Comparison of ENCODE assay signal across 8 cellular contexts in genomic region chr9:91361294-91362201, GRCh38. TPM values are rescaled to one million over a fixed set of nuclear protein-coding genes. Genes with fewer than 3 reads are reported as not detected.
DNase-seq lines count a peak whose midpoint lies in the region; ATAC-seq, FAIRE-seq and TF ChIP-seq lines count a peak whose summit lies in the region.

A gene with protein sequence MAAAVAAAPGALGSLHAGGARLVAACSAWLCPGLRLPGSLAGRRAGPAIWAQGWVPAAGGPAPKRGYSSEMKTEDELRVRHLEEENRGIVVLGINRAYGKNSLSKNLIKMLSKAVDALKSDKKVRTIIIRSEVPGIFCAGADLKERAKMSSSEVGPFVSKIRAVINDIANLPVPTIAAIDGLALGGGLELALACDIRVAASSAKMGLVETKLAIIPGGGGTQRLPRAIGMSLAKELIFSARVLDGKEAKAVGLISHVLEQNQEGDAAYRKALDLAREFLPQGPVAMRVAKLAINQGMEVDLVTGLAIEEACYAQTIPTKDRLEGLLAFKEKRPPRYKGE (minus strand): TSS chr9:91361918. CDS start chr9:91361889, 29 bp downstream.

- H3K9me3 ChIP-seq in Karpas-422 (ENCODE audit: low read length) (no peaks in the 10 kb centered on the region), SU-DHL-6 (ENCODE audit: insufficient read depth, low read length) (no peaks in the 10 kb centered on the region; the same call in 1 of the 2 replicates), pancreas (no peaks in the 10 kb centered on the region), thymus (ENCODE audit: control insufficient read depth) (peaks cover 2% of the 10 kb centered on the region)

- H3K9ac ChIP-seq in Karpas-422 (ENCODE audit: low read length) (peak within 1 kb of the TSS; percentile 90), SU-DHL-6 (ENCODE audit: low read length) (peak within 1 kb of the TSS; percentile 76)

- peaks cover 43% of the 10 kb centered on the region for H3K4me1 Mint-ChIP-seq in activated naive CD8-positive, alpha-beta T cell treated with anti-CD3 and anti-CD28 coated beads for 36 hours

- peak within 1 kb of the TSS; percentile 88 for H2AFZ ChIP-seq in Karpas-422 (ENCODE audit: low read length)
- peak within 1 kb of the TSS; percentile 100 for H2AFZ ChIP-seq in SU-DHL-6 (ENCODE audit: low read depth, low read length, severe bottlenecking)

- DNase-seq in GDM1 (lab: John Stamatoyannopoulos, UW) (peak; percentile 75), Karpas-422 (peak; percentile 94), head of caudate nucleus (peak; percentile 59 to 95 (median 88)), pancreas (peak; percentile 81 to 97 (median 90))
- peak; percentile 91 for DNase-seq in activated naive CD8-positive, alpha-beta T cell treated with anti-CD3 and anti-CD28 coated beads for 36 hours

- no peaks in the 10 kb centered on the region for H3F3A ChIP-seq in SU-DHL-6 (ENCODE audit: insufficient read depth)

- H3K27me3 ChIP-seq in Karpas-422 (ENCODE audit: low read length) (no peaks in the 10 kb centered on the region), SU-DHL-6 (ENCODE audit: low read length) (no peaks in the 10 kb centered on the region), pancreas (no peaks in the 10 kb centered on the region), thymus (ENCODE audit: control insufficient read depth, insufficient read depth) (no peaks in the 10 kb centered on the region)

- H3K27ac ChIP-seq in Karpas-422 (ENCODE audit: low read length) (peak within 1 kb of the TSS; percentile 2; the same call in 1 of the 2 replicates), SU-DHL-6 (ENCODE audit: low read depth, low read length) (no peak within 1 kb of the TSS), pancreas (peak within 1 kb of the TSS; percentile 92 to 97 (median 95)), thymus (ENCODE audit: low read depth) (peak within 1 kb of the TSS; percentile 89)

- WGBS in pancreas, 2 donors = 0% methylated on average over 77 to 86 of the region's 86 CpGs
- WGBS in thymus = 2% methylated on average over 86 of the region's 86 CpGs

- FAIRE-seq in pancreas (lab: Jason Lieb, UNC) = no peak

- peaks cover 8% of the 10 kb centered on the region for H3K36me3 Mint-ChIP-seq in activated naive CD8-positive, alpha-beta T cell treated with anti-CD3 and anti-CD28 coated beads for 36 hours

- peak within 1 kb of the TSS; percentile 94 for H3K4me2 ChIP-seq in Karpas-422 (ENCODE audit: low read depth, low read length, poor library complexity, severe bottlenecking)
- peak within 1 kb of the TSS; percentile 94 for H3K4me2 ChIP-seq in SU-DHL-6 (ENCODE audit: low read depth, low read length, poor library complexity, severe bottlenecking)

- H3K9me2 ChIP-seq in Karpas-422 (replicated peaks; ENCODE audit: insufficient read depth, low read length) = no peaks in the 10 kb centered on the region
- no peaks in the 10 kb centered on the region for H3K9me2 ChIP-seq in SU-DHL-6 (replicated peaks; ENCODE audit: insufficient read depth, low read length)

- peaks cover 1% of the 10 kb centered on the region for H3K9me3 Mint-ChIP-seq in activated naive CD8-positive, alpha-beta T cell treated with anti-CD3 and anti-CD28 coated beads for 36 hours

- intact Hi-C loops in head of caudate nucleus (cut with DNase I) (loop anchor here (5.0 kb wide), 1 partner anchor 61 kb away; the partner anchor contains the start of gene NFIL3), pancreas (cut with DNase I) (no loop called here)

- no peaks in the 10 kb centered on the region for H4K20me1 ChIP-seq in Karpas-422 (ENCODE audit: insufficient read depth, low read depth, low read length)
- no peaks in the 10 kb centered on the region for H4K20me1 ChIP-seq in SU-DHL-6 (ENCODE audit: low read depth, low read length)

- ATAC-seq in GM21825 (IDR thresholded peaks at IDR 0.05; ENCODE audit: unreplicated experiment) = peak; percentile 86
- ATAC-seq in pancreas = peak; percentile 94 to 99 (median 98)

- H3K27ac Mint-ChIP-seq in activated naive CD8-positive, alpha-beta T cell treated with anti-CD3 and anti-CD28 coated beads for 36 hours = peak within 1 kb of the TSS; percentile 89

- H3K4me1 ChIP-seq in Karpas-422 (ENCODE audit: low read length) (peaks cover 27% of the 10 kb centered on the region), pancreas (peaks cover 9% of the 10 kb centered on the region in 3 donors), thymus (ENCODE audit: control insufficient read depth, insufficient read depth, low read length) (peaks cover 9% of the 10 kb centered on the region)

- H3K27me3 Mint-ChIP-seq in activated naive CD8-positive, alpha-beta T cell treated with anti-CD3 and anti-CD28 coated beads for 36 hours = no peaks in the 10 kb centered on the region

- peak within 1 kb of the TSS; percentile 93 for H3K4me3 Mint-ChIP-seq in activated naive CD8-positive, alpha-beta T cell treated with anti-CD3 and anti-CD28 coated beads for 36 hours

- peaks cover 51% of the 10 kb centered on the region for H3K79me2 ChIP-seq in Karpas-422 (ENCODE audit: low read length)
- H3K79me2 ChIP-seq in SU-DHL-6 (ENCODE audit: insufficient read depth, low read length) = no peaks in the 10 kb centered on the region; the same call in 1 of the 2 replicates

- H3K36me3 ChIP-seq in Karpas-422 (ENCODE audit: insufficient read depth, low read length) = peaks cover 7% of the 10 kb centered on the region; the same call in 1 of the 2 replicates
- no peaks in the 10 kb centered on the region for H3K36me3 ChIP-seq in SU-DHL-6 (ENCODE audit: low read length)
- H3K36me3 ChIP-seq in pancreas = peaks cover 0 to 4% (median 0%) of the 10 kb centered on the region in 3 donors
- no peaks in the 10 kb centered on the region for H3K36me3 ChIP-seq in thymus (ENCODE audit: control insufficient read depth, insufficient read depth)

- no peak for TF ChIP-seq CTCF in SU-DHL-6 (IDR thresholded peaks at IDR 0.05; ENCODE audit: insufficient read depth, low read length, poor library complexity, severe bottlenecking)
- TF ChIP-seq CTCF in pancreas (IDR thresholded peaks at IDR 0.05) = no peak

- H3K4me3 ChIP-seq in Karpas-422 (ENCODE audit: low read length) (peak within 1 kb of the TSS; percentile 93), SU-DHL-6 (ENCODE audit: insufficient read depth, low read length, poor library complexity, severe bottlenecking) (peak within 1 kb of the TSS; percentile 82), pancreas (peak within 1 kb of the TSS; percentile 78 to 98 (median 97)), thymus (ENCODE audit: low read length) (peak within 1 kb of the TSS; percentile 95)

RNA-seq across cellular contexts. Expression of the gene that starts here (rescaled TPM):
- total RNA-seq in Karpas-422 (2014; rRNA removed; shearing (Covaris generic); ENCODE audit: low replicate concordance) = 29.2 and 49.6 TPM in 2 replicates
- 10 to 100 TPM; 12.4 to 13.2 TPM for total RNA-seq in activated naive CD8-positive, alpha-beta T cell treated with anti-CD3 and anti-CD28 coated beads for 36 hours
- 10 to 100 TPM; 11.2 to 19.5 (median 14.5) TPM for total RNA-seq in pancreas
- polyA plus RNA-seq in pancreas (10 to 100 TPM; 14.5 to 18.2 TPM), thymus (41.5 TPM)
